ENCODE assay signal across 7 cellular contexts in the genomic region with DNA sequence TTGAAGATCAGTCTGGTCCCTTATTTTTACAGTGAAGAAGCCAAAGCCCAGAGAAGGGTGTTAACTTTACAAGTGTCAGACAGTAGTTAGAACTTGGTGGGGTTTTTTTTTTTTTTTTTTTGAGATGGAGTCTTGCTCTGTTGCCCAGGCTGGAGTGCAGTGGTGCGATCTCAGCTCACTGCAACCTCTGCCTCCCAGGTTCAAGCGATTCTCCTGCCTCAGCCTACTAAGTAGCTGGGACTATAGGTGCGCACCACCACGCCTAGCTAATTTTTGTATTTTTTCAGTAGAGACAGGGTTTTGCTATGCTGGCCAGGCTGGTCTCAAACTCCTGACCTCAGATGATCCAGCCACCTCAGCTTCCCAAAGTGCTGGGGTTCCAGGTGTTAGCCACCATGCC. TPM values are rescaled to one million over a fixed set of nuclear protein-coding genes. Genes with fewer than 3 reads are reported as not detected.
DNase-seq lines count a peak whose midpoint lies in the region; ATAC-seq and TF ChIP-seq lines count a peak whose summit lies in the region.
"Not testable (repeated sequence)": the region's sequence is repeated elsewhere in the genome, so short reads cannot be mapped to it uniquely, and the experiment has no call there.

No MANE protein-coding gene starts in this region.

- CTCF ChIA-PET in CD8-positive, alpha-beta memory T cell (lab: Charles Lee); activated B cell treated with CpG ODN at 0.5 μM for 24 hours (lab: Charles Lee); naive thymus-derived CD4-positive, alpha-beta T cell (lab: Charles Lee): not testable (repeated sequence)

- not testable (repeated sequence) for H3K9me3 ChIP-seq in CD8-positive, alpha-beta memory T cell (ENCODE audit: low read length); RWPE2 (ENCODE audit: severe bottlenecking); naive thymus-derived CD4-positive, alpha-beta T cell (ENCODE audit: control insufficient read depth in 2 of 3, low read length in 3 of 3)

- POLR2A ChIA-PET in CD8-positive, alpha-beta memory T cell (lab: Charles Lee) = not testable (repeated sequence)
- POLR2A ChIA-PET in activated B cell treated with CpG ODN at 0.5 μM for 24 hours (lab: Charles Lee) = interaction anchor here (0.6 to 0.7 kb wide), 2 partner anchors 46 to 443 kb away, joined by 4 to 9 read pairs; no protein-coding TSS in a partner anchor
- POLR2A ChIA-PET in activated naive CD8-positive, alpha-beta T cell treated with anti-CD3 and anti-CD28 coated beads, Interleukin-2, amount 10 ng/mL, durations not matched to agents 7 days and 5 days (lab: Charles Lee) = interaction anchor here (1.3 kb wide), 1 partner anchor 10 kb away, joined by 3 read pairs; no protein-coding TSS in a partner anchor
- POLR2A ChIA-PET in naive thymus-derived CD4-positive, alpha-beta T cell (lab: Charles Lee) = interaction anchor here (0.8 kb wide), 1 partner anchor 15 kb away, joined by 3 read pairs; no protein-coding TSS in a partner anchor

- H3K36me3 ChIP-seq in CD8-positive, alpha-beta memory T cell (ENCODE audit: insufficient read depth, low read length) = peaks cover 41% of the 10 kb centered on the region
- peaks cover 82% of the 10 kb centered on the region for H3K36me3 ChIP-seq in RWPE2 (ENCODE audit: low read depth)
- H3K36me3 ChIP-seq in naive thymus-derived CD4-positive, alpha-beta T cell (ENCODE audit: control insufficient read depth in 2 of 3, insufficient read depth in 3 of 3, low read length in 3 of 3) = peaks cover 8 to 57% (median 21%) of the 10 kb centered on the region in 3 experiments

- TF ChIP-seq CTCF in RWPE2 (IDR thresholded peaks at IDR 0.05; ENCODE audit: poor library complexity, severe bottlenecking); activated B cell treated with CpG ODN at 0.5 μM for 24 hours (IDR thresholded peaks at IDR 0.05): not testable (repeated sequence)

- H3K4me3 Mint-ChIP-seq in CD8-positive, alpha-beta memory T cell = peak overlapping the region in 3 of 7 donors; percentile 45 to 63 (median 61)
- not testable (repeated sequence) for H3K4me3 Mint-ChIP-seq in activated B cell treated with CpG ODN at 0.5 μM for 24 hours; stimulated activated memory B cell treated with anti-CD40 and anti-IgM and Interleukin-4, amounts not matched to agents 10 μg/mL and 1 μg/mL and 100 μg/mL, for 72 hours
- H3K4me3 Mint-ChIP-seq in activated T-cell treated with anti-CD3 and anti-CD28 coated beads, Interleukin-2, amount 50 U/mL, for 72 hours = peak overlapping the region; percentile 67 to 72
- H3K4me3 Mint-ChIP-seq in activated naive CD8-positive, alpha-beta T cell treated with anti-CD3 and anti-CD28 coated beads, Interleukin-2, amount 10 ng/mL, durations not matched to agents 7 days and 5 days = peak overlapping the region; percentile 41
- H3K4me3 Mint-ChIP-seq in naive thymus-derived CD4-positive, alpha-beta T cell = peak overlapping the region in 6 of 10 donors; percentile 67 to 95 (median 72)

- H3K27ac Mint-ChIP-seq in CD8-positive, alpha-beta memory T cell = peak overlapping the region; percentile 52 to 88 (median 70)
- peak overlapping the region; percentile 1 for H3K27ac Mint-ChIP-seq in activated B cell treated with CpG ODN at 0.5 μM for 24 hours
- H3K27ac Mint-ChIP-seq in activated T-cell treated with anti-CD3 and anti-CD28 coated beads, Interleukin-2, amount 50 U/mL, for 72 hours = peak overlapping the region; percentile 12
- not testable (repeated sequence) for H3K27ac Mint-ChIP-seq in activated naive CD8-positive, alpha-beta T cell treated with anti-CD3 and anti-CD28 coated beads, Interleukin-2, amount 10 ng/mL, durations not matched to agents 7 days and 5 days
- H3K27ac Mint-ChIP-seq in naive thymus-derived CD4-positive, alpha-beta T cell = peak overlapping the region; percentile 63 to 80 (median 75)
- H3K27ac Mint-ChIP-seq in stimulated activated memory B cell treated with anti-CD40 and anti-IgM and Interleukin-4, amounts not matched to agents 10 μg/mL and 1 μg/mL and 100 μg/mL, for 72 hours = peak overlapping the region; percentile 70

- intact Hi-C loops in activated B cell treated with CpG ODN at 0.5 μM for 24 hours (cut with micrococcal nuclease) = not testable (repeated sequence)
- intact Hi-C loops in naive thymus-derived CD4-positive, alpha-beta T cell (cut with micrococcal nuclease) = loop anchor here in 1 of 2 donors (2.0 kb wide), 1 partner anchor 13 kb away; no protein-coding TSS in a partner anchor

- peaks cover 56 to 84% (median 77%) of the 10 kb centered on the region in 3 donors for H3K4me1 Mint-ChIP-seq in CD8-positive, alpha-beta memory T cell
- peaks cover 58% of the 10 kb centered on the region for H3K4me1 Mint-ChIP-seq in activated B cell treated with CpG ODN at 0.5 μM for 24 hours
- peaks cover 92% of the 10 kb centered on the region for H3K4me1 Mint-ChIP-seq in activated T-cell treated with anti-CD3 and anti-CD28 coated beads, Interleukin-2, amount 50 U/mL, for 72 hours (ENCODE audit: low read depth)
- H3K4me1 Mint-ChIP-seq in activated naive CD8-positive, alpha-beta T cell treated with anti-CD3 and anti-CD28 coated beads, Interleukin-2, amount 10 ng/mL, durations not matched to agents 7 days and 5 days = peaks cover 61% of the 10 kb centered on the region
- H3K4me1 Mint-ChIP-seq in naive thymus-derived CD4-positive, alpha-beta T cell = peaks cover 46 to 82% (median 69%) of the 10 kb centered on the region in 7 donors
- H3K4me1 Mint-ChIP-seq in stimulated activated memory B cell treated with anti-CD40 and anti-IgM and Interleukin-4, amounts not matched to agents 10 μg/mL and 1 μg/mL and 100 μg/mL, for 72 hours = peaks cover 53% of the 10 kb centered on the region

- not testable (repeated sequence) for H3K27me3 Mint-ChIP-seq in CD8-positive, alpha-beta memory T cell; activated B cell treated with CpG ODN at 0.5 μM for 24 hours; activated T-cell treated with anti-CD3 and anti-CD28 coated beads, Interleukin-2, amount 50 U/mL, for 72 hours (ENCODE audit: low read depth); activated naive CD8-positive, alpha-beta T cell treated with anti-CD3 and anti-CD28 coated beads, Interleukin-2, amount 10 ng/mL, durations not matched to agents 7 days and 5 days; naive thymus-derived CD4-positive, alpha-beta T cell; stimulated activated memory B cell treated with anti-CD40 and anti-IgM and Interleukin-4, amounts not matched to agents 10 μg/mL and 1 μg/mL and 100 μg/mL, for 72 hours

- H3K27me3 ChIP-seq in CD8-positive, alpha-beta memory T cell (ENCODE audit: insufficient read depth, low read length, poor library complexity, severe bottlenecking); RWPE2 (ENCODE audit: insufficient read depth, poor library complexity, severe bottlenecking); naive thymus-derived CD4-positive, alpha-beta T cell (ENCODE audit: control insufficient read depth in 2 of 2, insufficient read depth in 2 of 2, low read length in 2 of 2): not testable (repeated sequence)

- ATAC-seq in RWPE2 (ENCODE audit: low read depth); activated B cell treated with CpG ODN at 0.5 μM for 24 hours (ENCODE audit: low read depth); activated T-cell treated with anti-CD3 and anti-CD28 coated beads, Interleukin-2, amount 50 U/mL, for 72 hours (replicated peaks in 1 of 2); activated naive CD8-positive, alpha-beta T cell treated with anti-CD3 and anti-CD28 coated beads, Interleukin-2, amount 10 ng/mL, durations not matched to agents 7 days and 5 days (ENCODE audit: low read depth); naive thymus-derived CD4-positive, alpha-beta T cell; stimulated activated memory B cell treated with anti-CD40 and anti-IgM and Interleukin-4, amounts not matched to agents 10 μg/mL and 1 μg/mL and 100 μg/mL, for 72 hours: not testable (repeated sequence)

- peaks cover 0 to 89% (median 8%) of the 10 kb centered on the region in 3 donors for H3K36me3 Mint-ChIP-seq in CD8-positive, alpha-beta memory T cell
- H3K36me3 Mint-ChIP-seq in activated B cell treated with CpG ODN at 0.5 μM for 24 hours (ENCODE audit: low read depth) = peaks cover 71% of the 10 kb centered on the region
- H3K36me3 Mint-ChIP-seq in activated T-cell treated with anti-CD3 and anti-CD28 coated beads, Interleukin-2, amount 50 U/mL, for 72 hours (ENCODE audit: insufficient read depth in 2 of 2) = peaks cover 14 to 35% of the 10 kb centered on the region in 2 donors
- H3K36me3 Mint-ChIP-seq in activated naive CD8-positive, alpha-beta T cell treated with anti-CD3 and anti-CD28 coated beads, Interleukin-2, amount 10 ng/mL, durations not matched to agents 7 days and 5 days = peaks cover 44% of the 10 kb centered on the region
- H3K36me3 Mint-ChIP-seq in naive thymus-derived CD4-positive, alpha-beta T cell = peaks cover 7 to 56% (median 23%) of the 10 kb centered on the region in 5 donors
- H3K36me3 Mint-ChIP-seq in stimulated activated memory B cell treated with anti-CD40 and anti-IgM and Interleukin-4, amounts not matched to agents 10 μg/mL and 1 μg/mL and 100 μg/mL, for 72 hours = peaks cover 45% of the 10 kb centered on the region

- H3K4me1 ChIP-seq in CD8-positive, alpha-beta memory T cell (ENCODE audit: insufficient read depth, low read length) = peaks cover 50% of the 10 kb centered on the region
- peaks cover 35% of the 10 kb centered on the region for H3K4me1 ChIP-seq in RWPE2 (ENCODE audit: insufficient read depth, poor library complexity, severe bottlenecking)
- H3K4me1 ChIP-seq in naive thymus-derived CD4-positive, alpha-beta T cell (ENCODE audit: control insufficient read depth in 2 of 2, insufficient read depth in 2 of 2, low read length in 2 of 2) = peaks cover 18 to 44% of the 10 kb centered on the region in 2 donors

- not testable (repeated sequence) for DNase-seq in CD8-positive, alpha-beta memory T cell; RWPE2 (ENCODE audit: low spot score); activated B cell treated with CpG ODN at 0.5 μM for 24 hours; activated T-cell treated with anti-CD3 and anti-CD28 coated beads, Interleukin-2, amount 50 U/mL, for 72 hours; activated naive CD8-positive, alpha-beta T cell treated with anti-CD3 and anti-CD28 coated beads, Interleukin-2, amount 10 ng/mL, durations not matched to agents 7 days and 5 days; naive thymus-derived CD4-positive, alpha-beta T cell

- not testable (repeated sequence) for H3K27ac ChIP-seq in CD8-positive, alpha-beta memory T cell (ENCODE audit: low read depth, low read length)
- peak overlapping the region; percentile 43 for H3K27ac ChIP-seq in RWPE2 (ENCODE audit: poor library complexity, severe bottlenecking)
- peak overlapping the region; percentile 61 for H3K27ac ChIP-seq in naive thymus-derived CD4-positive, alpha-beta T cell (ENCODE audit: low read depth, low read length)

- not testable (repeated sequence) for H3K4me3 ChIP-seq in CD8-positive, alpha-beta memory T cell (ENCODE audit: low read length); RWPE2 (ENCODE audit: severe bottlenecking); naive thymus-derived CD4-positive, alpha-beta T cell (ENCODE audit: low read length)

- not testable (repeated sequence) for H3K9me3 Mint-ChIP-seq in CD8-positive, alpha-beta memory T cell; activated B cell treated with CpG ODN at 0.5 μM for 24 hours; activated T-cell treated with anti-CD3 and anti-CD28 coated beads, Interleukin-2, amount 50 U/mL, for 72 hours; activated naive CD8-positive, alpha-beta T cell treated with anti-CD3 and anti-CD28 coated beads, Interleukin-2, amount 10 ng/mL, durations not matched to agents 7 days and 5 days; naive thymus-derived CD4-positive, alpha-beta T cell; stimulated activated memory B cell treated with anti-CD40 and anti-IgM and Interleukin-4, amounts not matched to agents 10 μg/mL and 1 μg/mL and 100 μg/mL, for 72 hours

RNA-seq across cellular contexts. Expression of a gene that starts 6.4 kb away (rescaled TPM):
- total RNA-seq in CD8-positive, alpha-beta memory T cell = 100 to 1,000 TPM; 309 to 311 TPM
- 542 TPM for polyA plus RNA-seq in CD8-positive, alpha-beta memory T cell
- 107 and 131 TPM in 2 replicates for total RNA-seq in activated B cell treated with CpG ODN at 0.5 μM for 24 hours
- 100 to 1,000 TPM; 106 to 114 TPM for total RNA-seq in activated T-cell treated with anti-CD3 and anti-CD28 coated beads, Interleukin-2, amount 50 U/mL, for 72 hours
- 100 to 1,000 TPM; 206 to 215 TPM for total RNA-seq in activated naive CD8-positive, alpha-beta T cell treated with anti-CD3 and anti-CD28 coated beads, Interleukin-2, amount 10 ng/mL, durations not matched to agents 7 days and 5 days
- total RNA-seq in naive thymus-derived CD4-positive, alpha-beta T cell = 100 to 1,000 TPM; 110 to 218 (median 182) TPM
- 100 to 1,000 TPM; 632 to 777 TPM for polyA plus RNA-seq in naive thymus-derived CD4-positive, alpha-beta T cell
